17 cellular contexts compared by ENCODE assay signal in genomic region chr4:27018076-27018475, GRCh38.
DNase-seq lines count a peak whose midpoint lies in the region; ATAC-seq and TF ChIP-seq lines count a peak whose summit lies in the region.
"Had no signal": no experiment of that assay in that cellular context is flagged by ENCODE, and none has a peak within 500 bp of the region (broad histone marks: within the 10 kb centered on the region; RNA-seq: fewer than 3 reads in every experiment).

No MANE protein-coding gene starts in this region.

- ATAC-seq in activated naive CD8-positive, alpha-beta T cell treated with anti-CD3 and anti-CD28 coated beads, Interleukin-2, amount 10 ng/mL, durations not matched to agents 7 days and 5 days (ENCODE audit: low read depth) = peak; percentile 80
- ATAC-seq in stimulated activated naive CD8-positive, alpha-beta T cell treated with anti-CD3 and anti-CD28 coated beads, Interleukin-15, amount 100 ng/mL, for 72 hours = peak; percentile 80
- ATAC-seq: K562 had no signal

- no peaks in the 10 kb centered on the region for H3K27me3 ChIP-seq in Loucy (ENCODE audit: insufficient read depth, low read length, poor library complexity, severe bottlenecking)
- H3K27me3 ChIP-seq: BLaER1, Peyer's patch had no signal

- no peak overlapping the region for H3K4me3 ChIP-seq in Loucy (ENCODE audit: low read length, poor library complexity, severe bottlenecking)
- H3K4me3 ChIP-seq: BLaER1, K562, Peyer's patch had no signal

- H3K36me3 ChIP-seq in Loucy (ENCODE audit: insufficient read depth, low read length) = peaks cover 25% of the 10 kb centered on the region; the same call in 1 of the 2 replicates

- peaks cover 18% of the 10 kb centered on the region for H3K4me1 ChIP-seq in Loucy (ENCODE audit: insufficient read depth, low read length, poor library complexity, severe bottlenecking)
- H3K4me1 ChIP-seq: Peyer's patch had no signal

- no peaks in the 10 kb centered on the region for H4K20me1 ChIP-seq in Loucy (ENCODE audit: insufficient read depth, low read length, poor library complexity, severe bottlenecking)
- H4K20me1 ChIP-seq: BLaER1 had no signal

- no peaks in the 10 kb centered on the region; the same call in 1 of the 2 replicates for H3K79me2 ChIP-seq in Loucy (ENCODE audit: insufficient read depth, low read length)

- no peak for TF ChIP-seq CTCF in Loucy (conservative IDR thresholded peaks at IDR 0.05; ENCODE audit: low read length)

- H2AFZ ChIP-seq in Loucy (ENCODE audit: low read length) = no peak overlapping the region

- peaks cover 32% of the 10 kb centered on the region for H3K4me1 Mint-ChIP-seq in activated naive CD4-positive, alpha-beta T cell treated with anti-CD3 and anti-CD28 coated beads, Interleukin-2, amount 50 U/mL, for 24 hours
- H3K4me1 Mint-ChIP-seq in activated naive CD8-positive, alpha-beta T cell treated with anti-CD3 and anti-CD28 coated beads, Interleukin-2, amount 10 ng/mL, durations not matched to agents 7 days and 5 days = peaks cover 21% of the 10 kb centered on the region
- H3K4me1 Mint-ChIP-seq in stimulated activated naive CD8-positive, alpha-beta T cell treated with anti-CD3 and anti-CD28 coated beads, Interleukin-15, amount 100 ng/mL, for 72 hours = peaks cover 25% of the 10 kb centered on the region

- H3K27ac Mint-ChIP-seq in activated naive CD4-positive, alpha-beta T cell treated with anti-CD3 and anti-CD28 coated beads, Interleukin-2, amount 50 U/mL, for 24 hours = peak overlapping the region; percentile 12
- no peak overlapping the region for H3K27ac Mint-ChIP-seq in activated naive CD8-positive, alpha-beta T cell treated with anti-CD3 and anti-CD28 coated beads, Interleukin-2, amount 10 ng/mL, durations not matched to agents 7 days and 5 days
- H3K27ac Mint-ChIP-seq in stimulated activated naive CD8-positive, alpha-beta T cell treated with anti-CD3 and anti-CD28 coated beads, Interleukin-15, amount 100 ng/mL, for 72 hours = peak overlapping the region in 1 of 2 donors; percentile 14

- no peaks in the 10 kb centered on the region for H3K9me3 Mint-ChIP-seq in activated naive CD4-positive, alpha-beta T cell treated with anti-CD3 and anti-CD28 coated beads, Interleukin-2, amount 50 U/mL, for 24 hours
- no peaks in the 10 kb centered on the region for H3K9me3 Mint-ChIP-seq in activated naive CD8-positive, alpha-beta T cell treated with anti-CD3 and anti-CD28 coated beads, Interleukin-2, amount 10 ng/mL, durations not matched to agents 7 days and 5 days
- no peaks in the 10 kb centered on the region for H3K9me3 Mint-ChIP-seq in stimulated activated naive CD8-positive, alpha-beta T cell treated with anti-CD3 and anti-CD28 coated beads, Interleukin-15, amount 100 ng/mL, for 72 hours

- POLR2A ChIA-PET in activated naive CD8-positive, alpha-beta T cell treated with anti-CD3 and anti-CD28 coated beads, Interleukin-2, amount 10 ng/mL, durations not matched to agents 7 days and 5 days (lab: Charles Lee) = no interaction called here

- H3K27me3 Mint-ChIP-seq in activated naive CD4-positive, alpha-beta T cell treated with anti-CD3 and anti-CD28 coated beads, Interleukin-2, amount 50 U/mL, for 24 hours = no peaks in the 10 kb centered on the region
- no peaks in the 10 kb centered on the region for H3K27me3 Mint-ChIP-seq in activated naive CD8-positive, alpha-beta T cell treated with anti-CD3 and anti-CD28 coated beads, Interleukin-2, amount 10 ng/mL, durations not matched to agents 7 days and 5 days
- H3K27me3 Mint-ChIP-seq in stimulated activated naive CD8-positive, alpha-beta T cell treated with anti-CD3 and anti-CD28 coated beads, Interleukin-15, amount 100 ng/mL, for 72 hours = no peaks in the 10 kb centered on the region
- H3K27me3 Mint-ChIP-seq: CD4-positive, alpha-beta memory T cell had no signal

- no peak overlapping the region for H3K4me3 Mint-ChIP-seq in activated naive CD4-positive, alpha-beta T cell treated with anti-CD3 and anti-CD28 coated beads, Interleukin-2, amount 50 U/mL, for 24 hours
- no peak overlapping the region for H3K4me3 Mint-ChIP-seq in activated naive CD8-positive, alpha-beta T cell treated with anti-CD3 and anti-CD28 coated beads, Interleukin-2, amount 10 ng/mL, durations not matched to agents 7 days and 5 days
- no peak overlapping the region for H3K4me3 Mint-ChIP-seq in stimulated activated naive CD8-positive, alpha-beta T cell treated with anti-CD3 and anti-CD28 coated beads, Interleukin-15, amount 100 ng/mL, for 72 hours

- H3F3A ChIP-seq in Loucy (ENCODE audit: low read depth) = no peaks in the 10 kb centered on the region

- no peak for DNase-seq in activated naive CD4-positive, alpha-beta T cell (lab: John Stamatoyannopoulos, UW)
- DNase-seq in activated naive CD8-positive, alpha-beta T cell treated with anti-CD3 and anti-CD28 coated beads, Interleukin-2, amount 10 ng/mL, durations not matched to agents 7 days and 5 days = no peak
- peak in 1 of 2 donors; percentile 32 for DNase-seq in stimulated activated naive CD8-positive, alpha-beta T cell treated with anti-CD3 and anti-CD28 coated beads, Interleukin-15, amount 100 ng/mL, for 72 hours
- no peak for DNase-seq in GM03348 (ENCODE audit: low spot score)
- DNase-seq in stimulated activated naive CD4-positive, alpha-beta T cell (lab: John Stamatoyannopoulos, UW) = no peak
- DNase-seq: CD4-positive, alpha-beta memory T cell; DMS153; EL; NCI-H1105 treated with DMSO at 0.1 percent for 48 hours; NCI-H1694 treated with DMSO at 0.1 percent for 48 hours; NK-92 treated with Interleukin-12 subunit alpha and Interleukin-12 subunit beta, amount 100 ng/mL, for 24 hours; Peyer's patch; Right ventricle myocardium superior had no signal

- peaks cover 19% of the 10 kb centered on the region for H3K36me3 Mint-ChIP-seq in activated naive CD4-positive, alpha-beta T cell treated with anti-CD3 and anti-CD28 coated beads, Interleukin-2, amount 50 U/mL, for 24 hours
- H3K36me3 Mint-ChIP-seq in activated naive CD8-positive, alpha-beta T cell treated with anti-CD3 and anti-CD28 coated beads, Interleukin-2, amount 10 ng/mL, durations not matched to agents 7 days and 5 days = peaks cover 37% of the 10 kb centered on the region

- no peak overlapping the region for H3K9ac ChIP-seq in Loucy (ENCODE audit: low read depth, low read length, poor library complexity, severe bottlenecking)
- H3K9ac ChIP-seq: BLaER1 had no signal

- peaks cover 4% of the 10 kb centered on the region; the same call in 1 of the 2 replicates for H3K9me3 ChIP-seq in Loucy (ENCODE audit: insufficient read depth, low read depth, low read length)
- H3K9me3 ChIP-seq: BLaER1, Peyer's patch had no signal

- peak overlapping the region; percentile 29 for H3K4me2 ChIP-seq in Loucy (ENCODE audit: low read depth, low read length, poor library complexity, severe bottlenecking)
- H3K4me2 ChIP-seq: BLaER1 had no signal

- H3K9me2 ChIP-seq in Loucy (replicated peaks; ENCODE audit: low read depth, low read length) = no peaks in the 10 kb centered on the region
